Comparison of ENCODE assay signal across 18 cellular contexts in the genomic region with DNA sequence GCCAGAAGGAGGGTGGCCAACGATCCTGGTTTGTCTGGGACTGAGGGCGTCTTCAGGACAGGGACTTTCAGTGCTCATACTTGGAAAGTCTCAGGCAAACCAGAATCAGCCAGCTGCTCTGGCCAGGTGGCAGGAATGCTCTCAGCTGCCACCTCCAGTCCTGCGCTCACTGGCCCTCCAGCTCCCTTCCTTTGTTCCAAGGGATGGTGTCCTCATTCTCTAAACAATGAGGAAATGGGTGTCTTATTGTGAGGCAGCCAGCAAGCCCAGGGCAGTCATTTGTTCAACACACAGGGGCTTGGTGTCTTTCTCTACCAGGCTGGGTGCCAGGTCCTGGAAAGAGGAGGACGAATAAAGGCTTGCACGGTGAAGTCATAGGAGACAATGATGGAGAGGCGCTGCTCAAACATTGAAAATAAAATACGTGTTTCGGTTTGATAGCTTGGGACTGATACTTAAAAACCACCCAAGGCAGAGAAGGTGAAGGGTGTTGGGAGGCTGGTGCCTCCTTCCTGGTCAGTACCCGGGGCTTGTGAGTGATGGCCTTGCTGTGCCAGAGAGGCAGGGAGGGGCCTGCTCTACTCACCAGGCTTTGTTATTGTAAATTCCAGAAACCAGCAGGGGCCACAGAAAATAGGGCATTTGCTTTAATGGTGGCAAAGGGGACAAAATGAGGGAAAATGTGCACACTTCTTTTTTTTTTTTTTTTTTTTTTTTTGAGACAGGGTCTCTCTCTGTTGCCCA. TPM values are rescaled to one million over a fixed set of nuclear protein-coding genes. Genes with fewer than 3 reads are reported as not detected.
A peak's percentile ranks its signal among the peaks of the same experiment; 100 is the strongest.
DNase-seq lines count a peak whose midpoint lies in the region; ATAC-seq and TF ChIP-seq lines count a peak whose summit lies in the region.
"Had no signal": no experiment of that assay in that cellular context is flagged by ENCODE, and none has a peak within 500 bp of the region (broad histone marks: within the 10 kb centered on the region; RNA-seq: fewer than 3 reads in every experiment).

No MANE protein-coding gene starts in this region.

- H3K4me1 Mint-ChIP-seq in progenitor cell of endocrine pancreas (ENCODE audit: low read depth) = peaks cover 22% of the 10 kb centered on the region

- H3K4me3 Mint-ChIP-seq in progenitor cell of endocrine pancreas (ENCODE audit: low read depth) = no peak overlapping the region
- H3K4me3 Mint-ChIP-seq: activated naive CD4-positive, alpha-beta T cell treated with anti-CD3 and anti-CD28 coated beads for 36 hours had no signal

- H3K36me3 Mint-ChIP-seq in progenitor cell of endocrine pancreas (ENCODE audit: insufficient read depth) = no peaks in the 10 kb centered on the region

- H3K27ac Mint-ChIP-seq in progenitor cell of endocrine pancreas = peak overlapping the region; percentile 8
- H3K27ac Mint-ChIP-seq: activated naive CD4-positive, alpha-beta T cell treated with anti-CD3 and anti-CD28 coated beads for 36 hours had no signal

- no peaks in the 10 kb centered on the region for H3K9me3 Mint-ChIP-seq in progenitor cell of endocrine pancreas (ENCODE audit: low read depth)
- H3K9me3 Mint-ChIP-seq: activated naive CD4-positive, alpha-beta T cell treated with anti-CD3 and anti-CD28 coated beads for 36 hours had no signal

- DNase-seq in DMS 273 (lab: John Stamatoyannopoulos, UW; ENCODE audit: unreplicated experiment) (peak; percentile 44), DMS 273 treated with DMSO at 0.1 percent for 48 hours (lab: John Stamatoyannopoulos, UW) (no peak), NCI-H2107 treated with DMSO at 0.1 percent for 48 hours (lab: John Stamatoyannopoulos, UW; ENCODE audit: unreplicated experiment) (peak; percentile 90), astrocyte of the hippocampus (ENCODE audit: low read depth, low spot score) (peak; percentile 37), progenitor cell of endocrine pancreas (ENCODE audit: low spot score, unreplicated experiment) (no peak), HUDEP-2 (lab: John Stamatoyannopoulos, UW; ENCODE audit: unreplicated experiment in 76 of 76) (no peak), iPS-NIHi7 (ENCODE audit: extremely low spot score) (no peak)
- DNase-seq: activated CD4-positive, CD25-positive, alpha-beta regulatory T cell treated with anti-CD3 and anti-CD28 coated beads, Interleukin-2, amount 50 U/mL, for 72 hours; activated naive CD4-positive, alpha-beta T cell treated with anti-CD3 and anti-CD28 coated beads for 36 hours; dermis blood vessel endothelial cell; erythroblast; GM23248; NCI-H526; RPMI8226; stimulated activated CD4-positive, alpha-beta T cell treated with anti-CD3 and anti-CD28 coated beads, Interleukin-4, amount 100 ng/mL, for 1 hour; stimulated activated CD8-positive, alpha-beta memory T cell treated with anti-CD3 and anti-CD28 coated beads, Interleukin-4, amount 100 ng/mL, for 48 hours; T-helper 1 cell had no signal

- no peak for TF ChIP-seq CTCF in progenitor cell of endocrine pancreas (IDR thresholded peaks at IDR 0.05; ENCODE audit: unreplicated experiment)

- no peak for ATAC-seq in HG03378 (IDR thresholded peaks at IDR 0.05; ENCODE audit: unreplicated experiment)

- H3K27me3 Mint-ChIP-seq in progenitor cell of endocrine pancreas = peaks cover 4% of the 10 kb centered on the region

RNA-seq across cellular contexts. Expression of a gene that starts 11.3 kb away (rescaled TPM):
- total RNA-seq in progenitor cell of endocrine pancreas = 33.9 and 35.6 TPM in 2 replicates

Comparison
In these comparisons a context has a peak if more than half of its experiments do, and no peak if none do; other contexts are left out.
1. DNase-seq: peak in DMS 273 (single experiment), NCI-H2107 treated with DMSO at 0.1 percent for 48 hours (single experiment) and astrocyte of the hippocampus (single experiment); none in DMS 273 treated with DMSO at 0.1 percent for 48 hours (single experiment), progenitor cell of endocrine pancreas (single experiment), HUDEP-2 (0 of 76) and iPS-NIHi7 (single experiment).